In genomic region chr9:20941177-20941690, GRCh38 we compare ENCODE assay signal across 8 cellular contexts.
DNase-seq lines count a peak whose midpoint lies in the region; ATAC-seq lines count a peak whose summit lies in the region.

No MANE protein-coding gene starts in this region.

- CTCF ChIA-PET in CD8-positive, alpha-beta memory T cell (lab: Charles Lee) = interaction anchor here (0.6 to 3.4 kb wide), 32 partner anchors 12 to 1017 kb away, joined by 3 to 21 read pairs (median 4); partner anchors contain the start of genes IFNB1 and MLLT3

- no peaks in the 10 kb centered on the region for H3K9me3 ChIP-seq in CD8-positive, alpha-beta memory T cell (ENCODE audit: low read length)
- no peaks in the 10 kb centered on the region for H3K9me3 ChIP-seq in mesenchymal stem cell (ENCODE audit: control insufficient read depth, low read length)

- H3K4me1 Mint-ChIP-seq in CD8-positive, alpha-beta memory T cell = peaks cover 0 to 5% (median 4%) of the 10 kb centered on the region in 3 donors

- H3K27me3 Mint-ChIP-seq in CD8-positive, alpha-beta memory T cell = no peaks in the 10 kb centered on the region

- H3K14ac ChIP-seq in mesenchymal stem cell (ENCODE audit: low read length in 2 of 2) = no peak overlapping the region

- H3K27ac Mint-ChIP-seq in CD8-positive, alpha-beta memory T cell = peak overlapping the region in 1 of 8 donors; percentile 3

- no peak overlapping the region for H4K91ac ChIP-seq in mesenchymal stem cell (ENCODE audit: low read length)

- no peak overlapping the region for H2AFZ ChIP-seq in mesenchymal stem cell (ENCODE audit: low read depth, low read length)

- peak; percentile 92 for ATAC-seq in GM19397 (IDR thresholded peaks at IDR 0.05; ENCODE audit: unreplicated experiment)
- peak; percentile 97 for ATAC-seq in HG03442 (IDR thresholded peaks at IDR 0.05; ENCODE audit: unreplicated experiment)

- no peak overlapping the region for H4K8ac ChIP-seq in mesenchymal stem cell (ENCODE audit: low read length)

- no peak overlapping the region for H2AK5ac ChIP-seq in mesenchymal stem cell (ENCODE audit: low read length, severe bottlenecking)

- peaks cover 7% of the 10 kb centered on the region for H3K79me1 ChIP-seq in mesenchymal stem cell (replicated peaks; ENCODE audit: low read length, poor library complexity, severe bottlenecking)

- H2BK120ac ChIP-seq in mesenchymal stem cell (ENCODE audit: low read depth, low read length) = no peak overlapping the region

- H3K36me3 ChIP-seq in CD8-positive, alpha-beta memory T cell (ENCODE audit: insufficient read depth, low read length) = no peaks in the 10 kb centered on the region
- peaks cover 3 to 33% of the 10 kb centered on the region in 2 experiments for H3K36me3 ChIP-seq in mesenchymal stem cell (ENCODE audit: control insufficient read depth in 1 of 2, insufficient read depth in 2 of 2, low read depth in 1 of 2, low read length in 2 of 2)

- H3K9ac ChIP-seq in mesenchymal stem cell (ENCODE audit: low read length) = no peak overlapping the region

- H3K27me3 ChIP-seq in CD8-positive, alpha-beta memory T cell (ENCODE audit: insufficient read depth, low read length, poor library complexity, severe bottlenecking) = no peaks in the 10 kb centered on the region
- H3K27me3 ChIP-seq in mesenchymal stem cell (ENCODE audit: control insufficient read depth in 1 of 2, insufficient read depth in 1 of 2, low read length in 2 of 2) = no peaks in the 10 kb centered on the region

- H3K4me3 ChIP-seq in CD8-positive, alpha-beta memory T cell (ENCODE audit: low read length) = no peak overlapping the region
- no peak overlapping the region for H3K4me3 ChIP-seq in mesenchymal stem cell (ENCODE audit: insufficient read depth in 1 of 2, low read depth in 1 of 2, low read length in 2 of 2)

- peaks cover 0 to 14% (median 7%) of the 10 kb centered on the region in 3 donors for H3K36me3 Mint-ChIP-seq in CD8-positive, alpha-beta memory T cell

- no peak overlapping the region for H3K4ac ChIP-seq in mesenchymal stem cell (ENCODE audit: low read depth in 1 of 2, low read length in 2 of 2)

- no peak overlapping the region for H2BK12ac ChIP-seq in mesenchymal stem cell (ENCODE audit: low read length in 2 of 2)

- H3K4me1 ChIP-seq in CD8-positive, alpha-beta memory T cell (ENCODE audit: insufficient read depth, low read length) = no peaks in the 10 kb centered on the region
- H3K4me1 ChIP-seq in mesenchymal stem cell (ENCODE audit: control insufficient read depth, insufficient read depth, low read depth, low read length) = no peaks in the 10 kb centered on the region

- no peak overlapping the region for H3K27ac ChIP-seq in CD8-positive, alpha-beta memory T cell (ENCODE audit: low read depth, low read length)
- H3K27ac ChIP-seq in mesenchymal stem cell (ENCODE audit: low read length, poor library complexity, severe bottlenecking) = no peak overlapping the region

- WGBS in mesenchymal stem cell = 0% methylated on average over 4 of the region's 7 CpGs

- H3K23ac ChIP-seq in mesenchymal stem cell (ENCODE audit: low read length in 2 of 2) = no peak overlapping the region

- peak overlapping the region in 1 of 7 donors; percentile 2 for H3K4me3 Mint-ChIP-seq in CD8-positive, alpha-beta memory T cell

- POLR2A ChIA-PET in CD8-positive, alpha-beta memory T cell (lab: Charles Lee) = interaction anchor here (1.2 kb wide), 1 partner anchor 319 kb away, joined by 7 read pairs; the partner anchor contains the start of gene MLLT3

- H3K4me2 ChIP-seq in mesenchymal stem cell (ENCODE audit: low read length, poor library complexity, severe bottlenecking) = no peak overlapping the region

- H2BK5ac ChIP-seq in mesenchymal stem cell (ENCODE audit: low read depth, low read length, poor library complexity, severe bottlenecking) = no peak overlapping the region

- H3K18ac ChIP-seq in mesenchymal stem cell (ENCODE audit: low read depth in 1 of 2, low read length in 2 of 2) = no peak overlapping the region

- no peaks in the 10 kb centered on the region for H3K9me3 Mint-ChIP-seq in CD8-positive, alpha-beta memory T cell

- DNase-seq in CD8-positive, alpha-beta memory T cell = peak; percentile 6 to 65 (median 49)
- DNase-seq in NCI-H446 treated with DMSO at 0.1 percent for 48 hours (lab: John Stamatoyannopoulos, UW) (peak; percentile 53), ecto neural progenitor cell (ENCODE audit: low spot score) (peak; percentile 65), mesenchymal stem cell (peak; percentile 70)
- peak; percentile 45 for DNase-seq in activated CD4-positive, alpha-beta T cell treated with anti-CD3 and anti-CD28 coated beads, Interleukin-2, amount 50 U/mL, for 1 hour
- DNase-seq in stimulated activated CD8-positive, alpha-beta memory T cell treated with anti-CD3 and anti-CD28 coated beads, Interleukin-7, amount 100 ng/mL, for 24 hours (ENCODE audit: low read depth) = peak; percentile 3

- H2BK15ac ChIP-seq in mesenchymal stem cell (ENCODE audit: low read depth, poor library complexity, severe bottlenecking) = no peak overlapping the region

Comparison
In these comparisons a context has a peak if more than half of its experiments do, and no peak if none do; other contexts are left out.
1. DNase-seq: peak in every context shown above with its lines; median percentile 70 in mesenchymal stem cell; 65 in ecto neural progenitor cell; 53 in NCI-H446 treated with DMSO at 0.1 percent for 48 hours; 49 in CD8-positive, alpha-beta memory T cell; 45 in activated CD4-positive, alpha-beta T cell treated with anti-CD3 and anti-CD28 coated beads, Interleukin-2, amount 50 U/mL, for 1 hour; 3 in stimulated activated CD8-positive, alpha-beta memory T cell treated with anti-CD3 and anti-CD28 coated beads, Interleukin-7, amount 100 ng/mL, for 24 hours.